In the genomic region with DNA sequence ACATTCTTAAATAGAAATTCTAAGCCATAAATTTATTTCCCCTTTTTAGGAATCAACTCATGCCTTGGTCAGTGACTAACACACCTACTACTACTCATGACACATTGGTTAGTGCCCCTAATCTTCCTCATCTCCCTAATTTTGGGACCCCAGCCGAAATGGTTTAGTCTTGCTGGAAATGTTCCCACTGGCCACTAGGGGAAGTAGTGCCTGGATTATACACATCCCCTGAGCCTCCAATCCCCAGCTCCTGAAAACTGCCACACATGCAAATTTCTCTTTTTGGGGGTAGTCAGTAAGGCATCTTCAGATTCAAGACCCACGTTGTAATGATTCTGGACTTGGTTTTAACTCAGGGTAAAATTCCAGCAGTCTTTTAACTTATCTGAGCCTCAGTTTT, we compare ENCODE assay signal across 12 cellular contexts.
DNase-seq lines count a peak whose midpoint lies in the region; ATAC-seq and TF ChIP-seq lines count a peak whose summit lies in the region.
"Had no signal": no experiment of that assay in that cellular context is flagged by ENCODE, and none has a peak within 500 bp of the region (broad histone marks: within the 10 kb centered on the region; RNA-seq: fewer than 3 reads in every experiment).

No MANE protein-coding gene starts in this region.

- H3K4me1 Mint-ChIP-seq in Caco-2 (ENCODE audit: low read depth, unreplicated experiment), result no peaks in the 10 kb centered on the region

- H3K9me3 ChIP-seq in Caco-2 (peaks cover 10% of the 10 kb centered on the region), lower lobe of right lung (no peaks in the 10 kb centered on the region)

- in situ Hi-C loops in astrocyte of the spinal cord (cut with HindIII; ENCODE audit: low sequenced_read_pairs) (no loop called here), KBM-7 (cut with MboI; ENCODE audit: low pct_unique_long_range_greater_than_20kb, low sequenced_read_pairs) (no loop called here)

- BruUV-seq in Caco-2 (replicated peaks; lab: Mats Ljungman, UMichigan), result no TSS peak

- H3K27me3 ChIP-seq in Caco-2 (replicated peaks; ENCODE audit: control insufficient read depth, insufficient read depth, low read length) (no peaks in the 10 kb centered on the region), lower lobe of right lung (ENCODE audit: low read depth) (peaks cover 7% of the 10 kb centered on the region)

- H3K27ac ChIP-seq in lower lobe of right lung (no peak overlapping the region), substantia nigra (ENCODE audit: low read depth, low read length, poor library complexity, severe bottlenecking) (no peak overlapping the region)

- POLR2A ChIA-PET in Caco-2 (lab: Charles Lee), result no interaction called here

- no peak overlapping the region for H3K4me3 Mint-ChIP-seq in Caco-2 (ENCODE audit: unreplicated experiment)
- H3K4me3 Mint-ChIP-seq: activated CD4-positive, alpha-beta memory T cell treated with anti-CD3 and anti-CD28 coated beads, Interleukin-2, amount 10 ng/mL, durations not matched to agents 7 days and 5 days; dendritic cell treated with granulocyte-macrophage colony-stimulating factor and Interleukin-4, amounts not matched to agents 40 ng/mL and 50 ng/mL, for 4 days; memory B cell had no signal

- DNase-seq in Caco-2 (no peak), HPDE6-E6E7 (ENCODE audit: extremely low spot score) (peak; percentile 22), astrocyte of the spinal cord (ENCODE audit: low read depth, low spot score) (no peak), lower lobe of right lung (no peak), substantia nigra (lab: John Stamatoyannopoulos, UW) (no peak), KBM-7 (no peak), H4 (ENCODE audit: low spot score) (no peak)
- no peak for DNase-seq in stimulated activated naive CD4-positive, alpha-beta T cell (lab: John Stamatoyannopoulos, UW)
- DNase-seq: activated CD4-positive, alpha-beta memory T cell treated with anti-CD3 and anti-CD28 coated beads, Interleukin-2, amount 10 ng/mL, durations not matched to agents 7 days and 5 days; NCI-H226 had no signal

- peak; percentile 45 to 46 for TF ChIP-seq CTCF in Caco-2 (IDR thresholded peaks at IDR 0.05; ENCODE audit: insufficient read depth in 1 of 2, low read depth in 1 of 2, low read length in 1 of 2, severe bottlenecking in 1 of 2, unreplicated experiment in 1 of 2)
- peak; percentile 52 for TF ChIP-seq CTCF in astrocyte of the spinal cord (IDR thresholded peaks at IDR 0.05; ENCODE audit: low read depth, low read length)
- TF ChIP-seq CTCF in lower lobe of right lung (IDR thresholded peaks at IDR 0.05), result peak; percentile 40

- H3K36me3 ChIP-seq in Caco-2 (ENCODE audit: control insufficient read depth, insufficient read depth, low read length) (no peaks in the 10 kb centered on the region), lower lobe of right lung (no peaks in the 10 kb centered on the region)

- ATAC-seq in lower lobe of right lung, result no peak

- peaks cover 17% of the 10 kb centered on the region for H3K9me3 Mint-ChIP-seq in Caco-2 (ENCODE audit: unreplicated experiment)

- 0 out of 2 replicates have a peak, but pooled peaks cover 3% of the 10 kb centered on the region for H3K4me1 ChIP-seq in Caco-2
- H3K4me1 ChIP-seq in lower lobe of right lung, result peaks cover 28% of the 10 kb centered on the region

- H3K36me3 Mint-ChIP-seq in Caco-2 (ENCODE audit: insufficient read depth, unreplicated experiment), result peaks cover 7% of the 10 kb centered on the region

- H3K27ac Mint-ChIP-seq in Caco-2 (ENCODE audit: unreplicated experiment), result no peak overlapping the region
- H3K27ac Mint-ChIP-seq: activated CD4-positive, alpha-beta memory T cell treated with anti-CD3 and anti-CD28 coated beads, Interleukin-2, amount 10 ng/mL, durations not matched to agents 7 days and 5 days; dendritic cell treated with granulocyte-macrophage colony-stimulating factor and Interleukin-4, amounts not matched to agents 40 ng/mL and 50 ng/mL, for 4 days; memory B cell had no signal

- no peaks in the 10 kb centered on the region for H3K27me3 Mint-ChIP-seq in Caco-2 (ENCODE audit: insufficient read depth, unreplicated experiment)

- intact Hi-C loops in Caco-2 (cut with micrococcal nuclease; ENCODE audit: unreplicated experiment), result no loop called here
- intact Hi-C loops in lower lobe of right lung (cut with DNase I), result no loop called here

- H3K4me3 ChIP-seq in Caco-2 (ENCODE audit: low read depth, low read length), result no peak overlapping the region
- no peak overlapping the region for H3K4me3 ChIP-seq in astrocyte of the spinal cord (ENCODE audit: low read depth, low read length)
- no peak overlapping the region for H3K4me3 ChIP-seq in lower lobe of right lung

- CTCF ChIA-PET in Caco-2 (lab: Charles Lee), result interaction anchor here (1.0 kb wide), 2 partner anchors 10 to 95 kb away, joined by 3 to 6 read pairs; no protein-coding TSS in a partner anchor
